ENCODE assay signal across 8 cellular contexts in the genomic region with DNA sequence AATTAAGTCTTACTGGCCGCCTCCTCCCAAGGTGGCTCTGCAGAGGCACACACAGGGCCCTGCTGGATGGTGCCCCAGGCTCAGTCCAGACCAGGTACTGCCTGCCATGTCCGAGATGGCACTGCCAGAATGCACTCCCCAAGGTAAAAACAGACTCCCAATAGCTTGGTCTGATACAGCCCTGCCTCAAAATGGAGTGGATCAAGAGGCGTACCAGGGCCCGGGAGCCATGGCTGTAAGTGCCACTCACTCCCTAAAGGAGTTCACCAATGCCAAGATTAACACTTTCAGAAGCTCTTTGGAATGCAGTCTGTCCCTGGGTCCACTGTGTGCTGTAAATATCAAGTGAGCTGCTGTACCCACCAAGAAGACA. TPM values are rescaled to one million over a fixed set of nuclear protein-coding genes. Genes with fewer than 3 reads are reported as not detected.
DNase-seq lines count a peak whose midpoint lies in the region; ATAC-seq and TF ChIP-seq lines count a peak whose summit lies in the region.

No MANE protein-coding gene starts in this region.

- intact Hi-C loops in left ventricle myocardium superior (cut with micrococcal nuclease) = no loop called here

- H3K27ac ChIP-seq in cardiac muscle cell = peak overlapping the region; percentile 42
- peak overlapping the region; percentile 29 for H3K27ac ChIP-seq in muscle layer of colon (ENCODE audit: low read depth, low read length)

- ATAC-seq in left ventricle myocardium superior (no peak), GM18861 (IDR thresholded peaks at IDR 0.05; ENCODE audit: unreplicated experiment) (no peak)

- DNase-seq in cardiac muscle cell (ENCODE audit: low read depth in 1 of 2, low spot score in 1 of 2) = no peak
- no peak for DNase-seq in left ventricle myocardium superior
- DNase-seq in choroid plexus epithelial cell (ENCODE audit: low read depth) = no peak
- DNase-seq in NK-92 treated with Interleukin-12 subunit alpha and Interleukin-12 subunit beta, amount 100 ng/mL, for 24 hours (lab: John Stamatoyannopoulos, UW) = no peak
- no peak for DNase-seq in NCI-H1436 (lab: John Stamatoyannopoulos, UW)
- DNase-seq in C1 segment of cervical spinal cord (lab: John Stamatoyannopoulos, UW) = no peak

- H3K9ac ChIP-seq in muscle layer of colon (ENCODE audit: low read length) = peak overlapping the region; percentile 75

- peaks cover 29% of the 10 kb centered on the region for H3K4me1 ChIP-seq in cardiac muscle cell (ENCODE audit: low read depth)
- peaks cover 29% of the 10 kb centered on the region for H3K4me1 ChIP-seq in muscle layer of colon (ENCODE audit: insufficient read depth, low read length)

- H3K27me3 ChIP-seq in cardiac muscle cell (no peaks in the 10 kb centered on the region), muscle layer of colon (ENCODE audit: control insufficient read depth in 1 of 2, insufficient read depth in 2 of 2, low read length in 2 of 2) (no peaks in the 10 kb centered on the region)

- TF ChIP-seq CTCF in cardiac muscle cell (IDR thresholded peaks at IDR 0.05; ENCODE audit: low read depth, low read length) (no peak), choroid plexus epithelial cell (conservative IDR thresholded peaks at IDR 0.05; ENCODE audit: low read depth, low read length) (no peak)

- no peaks in the 10 kb centered on the region for H3K36me3 ChIP-seq in cardiac muscle cell
- no peaks in the 10 kb centered on the region for H3K36me3 ChIP-seq in muscle layer of colon (ENCODE audit: insufficient read depth, low read length)

- no peaks in the 10 kb centered on the region for H3K9me3 ChIP-seq in cardiac muscle cell (ENCODE audit: low read depth)
- H3K9me3 ChIP-seq in muscle layer of colon (ENCODE audit: low read length) = no peaks in the 10 kb centered on the region

- H3K4me3 ChIP-seq in cardiac muscle cell (peak overlapping the region; percentile 74), choroid plexus epithelial cell (ENCODE audit: low read depth, low read length) (peak overlapping the region; percentile 68), muscle layer of colon (ENCODE audit: low read depth in 1 of 2, low read length in 2 of 2) (peak overlapping the region in 1 of 2 donors; percentile 63)

RNA-seq across cellular contexts. Expression of a gene that starts 0.6 kb away (rescaled TPM):
- total RNA-seq in cardiac muscle cell (326 and 564 TPM in 2 replicates), left ventricle myocardium superior (346 TPM)
- polyA plus RNA-seq in cardiac muscle cell = 186 and 218 TPM in 2 replicates
